ENCODE assay signal across 8 cellular contexts in the genomic region with DNA sequence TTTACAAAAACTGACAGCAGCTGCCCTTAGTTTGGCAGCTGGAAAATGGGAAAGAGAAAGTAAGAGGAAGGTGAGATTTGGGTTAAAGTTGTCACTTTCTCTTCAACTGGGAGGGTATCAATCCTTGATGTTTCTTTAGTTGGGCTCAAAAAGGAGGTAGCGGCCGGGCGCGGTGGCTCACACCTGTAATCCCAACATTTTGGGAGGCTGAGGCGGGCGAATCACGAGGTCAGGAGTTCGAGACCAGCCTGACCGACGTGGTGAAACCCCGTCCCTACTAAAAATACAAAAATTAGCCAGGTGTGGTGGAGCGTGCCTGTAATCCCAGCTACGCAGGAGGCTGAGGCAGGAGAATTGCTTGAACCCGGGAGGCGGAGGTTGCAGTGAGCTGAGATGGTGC. TPM values are rescaled to one million over a fixed set of nuclear protein-coding genes. Genes with fewer than 3 reads are reported as not detected.
DNase-seq lines count a peak whose midpoint lies in the region; ATAC-seq and TF ChIP-seq lines count a peak whose summit lies in the region.
"Not testable (repeated sequence)": the region's sequence is repeated elsewhere in the genome, so short reads cannot be mapped to it uniquely, and the experiment has no call there.

No MANE protein-coding gene starts in this region.

- TF ChIP-seq RAD21 in HCT116 (IDR thresholded peaks at IDR 0.05; ENCODE audit: low read depth), result not testable (repeated sequence)

- H3K9ac ChIP-seq in HCT116 (ENCODE audit: low read length); OCI-LY3 (ENCODE audit: low read length): not testable (repeated sequence)

- not testable (repeated sequence) for TF ChIP-seq CTCF in CD4-positive, alpha-beta T cell (IDR thresholded peaks at IDR 0.05); HCT116 (IDR thresholded peaks at IDR 0.05 in 2 of 3, conservative IDR thresholded peaks at IDR 0.05 in 1 of 3; ENCODE audit: borderline replicate concordance in 1 of 3, insufficient read depth in 1 of 3, low read depth in 2 of 3, low read length in 2 of 3); OCI-LY3 (IDR thresholded peaks at IDR 0.05; ENCODE audit: low read depth, low read length); brain (conservative IDR thresholded peaks at IDR 0.05)

- intact Hi-C loops in CD4-positive, alpha-beta T cell (cut with DNase I, micrococcal nuclease); HCT116 (cut with micrococcal nuclease); activated naive CD4-positive, alpha-beta T cell treated with anti-CD3 and anti-CD28 coated beads for 36 hours (cut with micrococcal nuclease): not testable (repeated sequence)

- not testable (repeated sequence) for H3K27ac ChIP-seq in CD4-positive, alpha-beta T cell (ENCODE audit: low read depth, low read length); HCT116 (ENCODE audit: low read depth, low read length); OCI-LY3 (ENCODE audit: low read length)

- H3K9me3 Mint-ChIP-seq in CD4-positive, alpha-beta T cell; T-helper 2 cell treated with Interferon-gamma antibody and Interleukin-4, amounts not matched to agents 5 μg/mL and 100 μg/mL, for 36 hours; activated naive CD4-positive, alpha-beta T cell treated with anti-CD3 and anti-CD28 coated beads for 36 hours; brain; naive B cell; stimulated activated naive CD8-positive, alpha-beta T cell treated with anti-CD3 and anti-CD28 coated beads, Interleukin-15, Interleukin-2, amounts not matched to agents 100 ng/mL and 50 ng/mL, for 24 hours: not testable (repeated sequence)

- not testable (repeated sequence) for TF ChIP-seq POLR2A in HCT116 (IDR thresholded peaks at IDR 0.05; ENCODE audit: borderline replicate concordance, extremely low read depth, insufficient read depth, insufficient read length)

- RAD21 ChIA-PET in HCT116 (lab: Charles Lee; ENCODE audit: low non-redundant PET in 1 of 2, low total read pairs in 2 of 2, uncharacterized antibody in 2 of 2, unreplicated experiment in 2 of 2), result not testable (repeated sequence)

- not testable (repeated sequence) for H3K36me3 Mint-ChIP-seq in CD4-positive, alpha-beta T cell (ENCODE audit: low read depth); T-helper 2 cell treated with Interferon-gamma antibody and Interleukin-4, amounts not matched to agents 5 μg/mL and 100 μg/mL, for 36 hours (ENCODE audit: low read depth); activated naive CD4-positive, alpha-beta T cell treated with anti-CD3 and anti-CD28 coated beads for 36 hours (ENCODE audit: low read depth); brain; naive B cell; stimulated activated naive CD8-positive, alpha-beta T cell treated with anti-CD3 and anti-CD28 coated beads, Interleukin-15, Interleukin-2, amounts not matched to agents 100 ng/mL and 50 ng/mL, for 24 hours (ENCODE audit: low read depth)

- not testable (repeated sequence) for H3K27me3 ChIP-seq in CD4-positive, alpha-beta T cell (ENCODE audit: control insufficient read depth, insufficient read depth, low read length); HCT116 (ENCODE audit: insufficient read depth, low read length); OCI-LY3 (ENCODE audit: low read depth, low read length)

- CTCF ChIA-PET in CD4-positive, alpha-beta T cell (lab: Charles Lee), result interaction anchor here (2.5 kb wide), 1 partner anchor 66 kb away, joined by 29 read pairs; the partner anchor contains the start of genes TAF5L and URB2
- CTCF ChIA-PET in HCT116 (lab: Charles Lee); activated naive CD4-positive, alpha-beta T cell treated with anti-CD3 and anti-CD28 coated beads for 36 hours (lab: Charles Lee): not testable (repeated sequence)

- not testable (repeated sequence) for H3K9me2 ChIP-seq in HCT116 (ENCODE audit: insufficient read depth)

- not testable (repeated sequence) for H2AFZ ChIP-seq in HCT116 (ENCODE audit: low read depth, low read length, poor library complexity, severe bottlenecking); OCI-LY3 (ENCODE audit: low read depth, low read length)

- not testable (repeated sequence) for H4K20me1 ChIP-seq in HCT116 (ENCODE audit: insufficient read depth)
- H4K20me1 ChIP-seq in OCI-LY3 (ENCODE audit: insufficient read depth, low read length), result peaks cover 13% of the 10 kb centered on the region

- POLR2A ChIA-PET in CD4-positive, alpha-beta T cell (lab: Charles Lee); HCT116 (lab: Charles Lee): not testable (repeated sequence)

- H3K27ac Mint-ChIP-seq in CD4-positive, alpha-beta T cell, result peak overlapping the region; percentile 66
- H3K27ac Mint-ChIP-seq in T-helper 2 cell treated with Interferon-gamma antibody and Interleukin-4, amounts not matched to agents 5 μg/mL and 100 μg/mL, for 36 hours, result peak overlapping the region; percentile 12
- H3K27ac Mint-ChIP-seq in activated naive CD4-positive, alpha-beta T cell treated with anti-CD3 and anti-CD28 coated beads for 36 hours; brain; naive B cell; stimulated activated naive CD8-positive, alpha-beta T cell treated with anti-CD3 and anti-CD28 coated beads, Interleukin-15, Interleukin-2, amounts not matched to agents 100 ng/mL and 50 ng/mL, for 24 hours: not testable (repeated sequence)

- DNase-seq in CD4-positive, alpha-beta T cell; HCT116 (ENCODE audit: low read depth, low spot score); T-helper 2 cell treated with Interferon-gamma antibody and Interleukin-4, amounts not matched to agents 5 μg/mL and 100 μg/mL, for 36 hours (ENCODE audit: low spot score); activated naive CD4-positive, alpha-beta T cell treated with anti-CD3 and anti-CD28 coated beads for 36 hours; naive B cell: not testable (repeated sequence)

- peak overlapping the region; percentile 58 for H3K4me3 Mint-ChIP-seq in CD4-positive, alpha-beta T cell
- not testable (repeated sequence) for H3K4me3 Mint-ChIP-seq in T-helper 2 cell treated with Interferon-gamma antibody and Interleukin-4, amounts not matched to agents 5 μg/mL and 100 μg/mL, for 36 hours
- peak overlapping the region; percentile 47 for H3K4me3 Mint-ChIP-seq in activated naive CD4-positive, alpha-beta T cell treated with anti-CD3 and anti-CD28 coated beads for 36 hours
- H3K4me3 Mint-ChIP-seq in brain, result peak overlapping the region in 4 of 5 experiments; percentile 39 to 91 (median 52)
- H3K4me3 Mint-ChIP-seq in naive B cell, result peak overlapping the region in 5 of 8 donors; percentile 32 to 96 (median 90)
- peak overlapping the region; percentile 93 for H3K4me3 Mint-ChIP-seq in stimulated activated naive CD8-positive, alpha-beta T cell treated with anti-CD3 and anti-CD28 coated beads, Interleukin-15, Interleukin-2, amounts not matched to agents 100 ng/mL and 50 ng/mL, for 24 hours

- not testable (repeated sequence) for H3K9me3 ChIP-seq in CD4-positive, alpha-beta T cell (ENCODE audit: control insufficient read depth, low read length); HCT116 (ENCODE audit: control insufficient read depth in 1 of 2, insufficient read depth in 1 of 2, low read depth in 1 of 2, low read length in 2 of 2); OCI-LY3 (ENCODE audit: insufficient read depth, low read length)

- peaks cover 10 to 24% of the 10 kb centered on the region in 2 experiments for H3K4me1 ChIP-seq in HCT116 (ENCODE audit: control insufficient read depth in 1 of 2, insufficient read depth in 2 of 2, low read length in 2 of 2)
- H3K4me1 ChIP-seq in OCI-LY3 (ENCODE audit: low read length), result peaks cover 35% of the 10 kb centered on the region

- H3K36me3 ChIP-seq in HCT116 (ENCODE audit: control insufficient read depth in 1 of 2, insufficient read depth in 2 of 2, low read length in 2 of 2); OCI-LY3 (replicated peaks; ENCODE audit: low read depth, low read length): not testable (repeated sequence)

- BruUV-seq in HCT116 (replicated peaks; lab: Mats Ljungman, UMichigan), result not testable (repeated sequence)

- not testable (repeated sequence) for H3K27me3 Mint-ChIP-seq in CD4-positive, alpha-beta T cell; T-helper 2 cell treated with Interferon-gamma antibody and Interleukin-4, amounts not matched to agents 5 μg/mL and 100 μg/mL, for 36 hours (ENCODE audit: low read depth); activated naive CD4-positive, alpha-beta T cell treated with anti-CD3 and anti-CD28 coated beads for 36 hours (ENCODE audit: low read depth); brain; naive B cell; stimulated activated naive CD8-positive, alpha-beta T cell treated with anti-CD3 and anti-CD28 coated beads, Interleukin-15, Interleukin-2, amounts not matched to agents 100 ng/mL and 50 ng/mL, for 24 hours

- not testable (repeated sequence) for ATAC-seq in CD4-positive, alpha-beta T cell (ENCODE audit: poor library complexity); HCT116; naive B cell (ENCODE audit: low read depth in 2 of 2)

- peak overlapping the region; percentile 97 for H3K4me2 ChIP-seq in HCT116 (ENCODE audit: low read length)
- peak overlapping the region; percentile 87 for H3K4me2 ChIP-seq in OCI-LY3 (ENCODE audit: low read length)

- not testable (repeated sequence) for H3K4me3 ChIP-seq in HCT116 (replicated peaks in 1 of 2; ENCODE audit: low read depth in 1 of 2, low read length in 2 of 2)
- H3K4me3 ChIP-seq in OCI-LY3 (ENCODE audit: low read length), result peak overlapping the region; percentile 82; the same call in 1 of the 2 replicates

- H3K79me2 ChIP-seq in HCT116 (ENCODE audit: insufficient read depth, low read length) (peaks cover 27% of the 10 kb centered on the region), OCI-LY3 (ENCODE audit: low read length) (peaks cover 27% of the 10 kb centered on the region)

- peaks cover 32% of the 10 kb centered on the region for H3K4me1 Mint-ChIP-seq in CD4-positive, alpha-beta T cell (ENCODE audit: low read depth)
- peaks cover 25% of the 10 kb centered on the region for H3K4me1 Mint-ChIP-seq in T-helper 2 cell treated with Interferon-gamma antibody and Interleukin-4, amounts not matched to agents 5 μg/mL and 100 μg/mL, for 36 hours (ENCODE audit: low read depth)
- peaks cover 22% of the 10 kb centered on the region for H3K4me1 Mint-ChIP-seq in activated naive CD4-positive, alpha-beta T cell treated with anti-CD3 and anti-CD28 coated beads for 36 hours (ENCODE audit: low read depth)
- H3K4me1 Mint-ChIP-seq in brain, result peaks cover 45% of the 10 kb centered on the region
- H3K4me1 Mint-ChIP-seq in naive B cell, result peaks cover 23 to 33% (median 24%) of the 10 kb centered on the region in 3 donors
- H3K4me1 Mint-ChIP-seq in stimulated activated naive CD8-positive, alpha-beta T cell treated with anti-CD3 and anti-CD28 coated beads, Interleukin-15, Interleukin-2, amounts not matched to agents 100 ng/mL and 50 ng/mL, for 24 hours (ENCODE audit: low read depth), result peaks cover 31% of the 10 kb centered on the region

RNA-seq across cellular contexts. Expression of gene ABCB10, which starts 1.6 kb away (rescaled TPM):
- total RNA-seq in CD4-positive, alpha-beta T cell, result 10 to 100 TPM in 1 of 2 experiments, 1 to 10 TPM in 1; 9.8 to 11.0 TPM
- total RNA-seq in HCT116 (2021; ENCODE audit: unreplicated experiment), result 20.3 TPM
- polyA plus RNA-seq in HCT116 (2012), result 5.1 and 5.9 TPM in 2 replicates
- total RNA-seq in activated naive CD4-positive, alpha-beta T cell treated with anti-CD3 and anti-CD28 coated beads for 36 hours, result 10 to 100 TPM; 18.9 to 19.1 TPM
- polyA plus RNA-seq in brain (ENCODE audit: insufficient read depth, low read depth, low replicate concordance) (2.9 TPM), naive B cell (ENCODE audit: low read depth in 6 of 6) (10 to 100 TPM in 4 of 6 donors, 1 to 10 TPM in 2; 8.0 to 26.2 (median 11.5) TPM)

RNA-seq across cellular contexts. Expression of gene NUP133, which starts 52.0 kb away (rescaled TPM):
- total RNA-seq in CD4-positive, alpha-beta T cell, result 10 to 100 TPM; 42.0 to 45.3 TPM
- total RNA-seq in HCT116 (2021; ENCODE audit: unreplicated experiment), result 52.5 TPM
- polyA plus RNA-seq in HCT116 (2012), result 10.2 and 14.6 TPM in 2 replicates
- 10 to 100 TPM; 53.9 to 57.2 TPM for total RNA-seq in activated naive CD4-positive, alpha-beta T cell treated with anti-CD3 and anti-CD28 coated beads for 36 hours
- polyA plus RNA-seq in brain (ENCODE audit: insufficient read depth, low read depth, low replicate concordance) (33.2 TPM), naive B cell (ENCODE audit: low read depth in 6 of 6) (10 to 100 TPM; 17.7 to 20.9 (median 20.2) TPM)
